ENCODE assay signal across 9 cellular contexts in the genomic region with DNA sequence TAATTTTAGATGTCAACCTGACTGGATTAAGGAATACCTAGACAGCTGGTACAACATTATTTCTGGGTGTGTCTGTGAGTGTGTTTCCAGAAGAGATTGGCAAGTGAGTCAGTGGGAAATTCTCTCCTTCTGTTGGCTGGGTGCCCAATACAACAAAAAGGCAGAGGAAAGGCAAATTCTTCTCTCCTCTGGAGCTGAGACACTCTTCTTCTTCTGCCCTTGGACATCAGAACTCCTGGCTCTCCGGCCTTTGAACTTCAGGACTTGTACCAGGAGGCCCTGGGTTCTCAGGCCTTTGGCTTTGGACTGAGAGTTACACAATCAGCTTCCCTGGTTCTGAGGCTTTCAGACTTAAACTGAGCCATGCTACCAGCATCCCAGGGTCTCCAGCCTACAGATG. TPM values are rescaled to one million over a fixed set of nuclear protein-coding genes. Genes with fewer than 3 reads are reported as not detected.
DNase-seq lines count a peak whose midpoint lies in the region; ATAC-seq, FAIRE-seq and TF ChIP-seq lines count a peak whose summit lies in the region.
"Had no signal": no experiment of that assay in that cellular context is flagged by ENCODE, and none has a peak within 500 bp of the region (broad histone marks: within the 10 kb centered on the region; RNA-seq: fewer than 3 reads in every experiment).

No MANE protein-coding gene starts in this region.

- H3K9ac ChIP-seq in PC-3 (ENCODE audit: low read length): no peak overlapping the region

- H3K36me3 ChIP-seq in PC-3 (ENCODE audit: low read depth, low read length): peaks cover 2% of the 10 kb centered on the region; the same call in 1 of the 2 replicates
- H3K36me3 ChIP-seq: pancreas had no signal

- CTCF ChIA-PET in PC-3 (lab: Charles Lee): no interaction called here
- CTCF ChIA-PET in activated naive CD4-positive, alpha-beta T cell treated with anti-CD3 and anti-CD28 coated beads for 36 hours (lab: Charles Lee): no interaction called here

- no peak for FAIRE-seq in GM12891 (lab: Jason Lieb, UNC)
- FAIRE-seq: frontal cortex, pancreas had no signal

- H3K27me3 Mint-ChIP-seq in activated naive CD4-positive, alpha-beta T cell treated with anti-CD3 and anti-CD28 coated beads for 36 hours (ENCODE audit: low read depth): no peaks in the 10 kb centered on the region

- no peaks in the 10 kb centered on the region for H4K20me1 ChIP-seq in PC-3 (ENCODE audit: low read length)

- H3K4me3 Mint-ChIP-seq in activated naive CD4-positive, alpha-beta T cell treated with anti-CD3 and anti-CD28 coated beads for 36 hours: no peak overlapping the region

- no peak for TF ChIP-seq POLR2A in GM12891 (IDR thresholded peaks at IDR 0.05; ENCODE audit: low read depth, low read length)

- TF ChIP-seq CTCF in PC-3 (conservative IDR thresholded peaks at IDR 0.05; ENCODE audit: low read depth, low read length): no peak

- H3K4me1 Mint-ChIP-seq in activated naive CD4-positive, alpha-beta T cell treated with anti-CD3 and anti-CD28 coated beads for 36 hours (ENCODE audit: low read depth): no peaks in the 10 kb centered on the region

- H3F3A ChIP-seq in PC-3 (ENCODE audit: low read length, unreplicated experiment): peaks cover 3% of the 10 kb centered on the region

- peak; percentile 79 for ATAC-seq in PC-3

- no peak overlapping the region for H3K27ac ChIP-seq in PC-3 (ENCODE audit: low read length)
- H3K27ac ChIP-seq: pancreas had no signal

- no peaks in the 10 kb centered on the region for H3K9me3 ChIP-seq in PC-3 (ENCODE audit: low read length)
- H3K9me3 ChIP-seq: pancreas had no signal

- peak; percentile 50 for DNase-seq in DMS 273 treated with DMSO at 0.1 percent for 48 hours (lab: John Stamatoyannopoulos, UW)
- DNase-seq in PC-3: peak; percentile 92
- peak; percentile 83 for DNase-seq in glomerular visceral epithelial cell (ENCODE audit: extremely low spot score)
- DNase-seq in GM12891 (ENCODE audit: insufficient read length, low spot score): no peak
- no peak for DNase-seq in activated naive CD4-positive, alpha-beta T cell treated with anti-CD3 and anti-CD28 coated beads for 36 hours
- no peak for DNase-seq in stimulated activated CD4-positive, alpha-beta T cell treated with anti-CD3 and anti-CD28 coated beads, Interleukin-12 subunit alpha, Interleukin-12 subunit beta, amount 100 ng/mL, for 4 hours
- DNase-seq: pancreas; stimulated activated naive CD4-positive, alpha-beta T cell had no signal

- no peaks in the 10 kb centered on the region for H3K27me3 ChIP-seq in PC-3 (ENCODE audit: low read length)
- H3K27me3 ChIP-seq: pancreas had no signal

- H3K4me3 ChIP-seq in PC-3 (ENCODE audit: low read length): no peak overlapping the region
- H3K4me3 ChIP-seq: pancreas had no signal

- POLR2A ChIA-PET in PC-3 (lab: Charles Lee; ENCODE audit: unreplicated experiment): no interaction called here

- no peaks in the 10 kb centered on the region for H3K9me2 ChIP-seq in PC-3 (replicated peaks; ENCODE audit: low read length)

- H3K4me2 ChIP-seq in PC-3 (ENCODE audit: low read length): peak overlapping the region; percentile 16

- no peak overlapping the region for H2AFZ ChIP-seq in PC-3 (ENCODE audit: low read length)

- H3K9me3 Mint-ChIP-seq in activated naive CD4-positive, alpha-beta T cell treated with anti-CD3 and anti-CD28 coated beads for 36 hours: no peaks in the 10 kb centered on the region

- peaks cover 14% of the 10 kb centered on the region for H3K4me1 ChIP-seq in PC-3 (ENCODE audit: insufficient read depth, low read length)
- H3K4me1 ChIP-seq: pancreas had no signal

- no TSS peak for BruUV-seq in PC-3 (replicated peaks; lab: Mats Ljungman, UMichigan)

- H3K27ac Mint-ChIP-seq in activated naive CD4-positive, alpha-beta T cell treated with anti-CD3 and anti-CD28 coated beads for 36 hours: no peak overlapping the region

- intact Hi-C loops in PC-3 (cut with micrococcal nuclease): no loop called here
- intact Hi-C loops in activated naive CD4-positive, alpha-beta T cell treated with anti-CD3 and anti-CD28 coated beads for 36 hours (cut with micrococcal nuclease): no loop called here

- peaks cover 14% of the 10 kb centered on the region for H3K36me3 Mint-ChIP-seq in activated naive CD4-positive, alpha-beta T cell treated with anti-CD3 and anti-CD28 coated beads for 36 hours (ENCODE audit: low read depth)

- no peaks in the 10 kb centered on the region for H3K79me2 ChIP-seq in PC-3 (ENCODE audit: low read length)

TF ChIP-seq in GM12891, 5 proteins besides CTCF, POLR2A, EP300 and RAD21:
- TF ChIP-seq TAF1 (IDR thresholded peaks at IDR 0.05; ENCODE audit: low read depth, low read length) (no peak), POU2F2 (IDR thresholded peaks at IDR 0.05; ENCODE audit: low read depth, low read length) (no peak), SPI1 (IDR thresholded peaks at IDR 0.05; ENCODE audit: low read depth, low read length) (no peak), POLR2AphosphoS5 (IDR thresholded peaks at IDR 0.05; ENCODE audit: low read depth, low read length) (no peak), PAX5 (IDR thresholded peaks at IDR 0.05; ENCODE audit: insufficient read depth, low read length, severe bottlenecking) (no peak)

RNA-seq across cellular contexts. Expression of gene BTN3A1, which starts 7.8 kb away (rescaled TPM):
- 4.5 and 5.4 TPM in 2 replicates for total RNA-seq in PC-3 (2014; rRNA removed)
- polyA plus RNA-seq in GM12891 (2012; ENCODE audit: low read depth, missing spikeins): 12.5 TPM
- 10 to 100 TPM; 37.6 to 40.0 TPM for total RNA-seq in activated naive CD4-positive, alpha-beta T cell treated with anti-CD3 and anti-CD28 coated beads for 36 hours

RNA-seq across cellular contexts. Expression of gene BTN2A2, which starts 11.4 kb away (rescaled TPM):
- total RNA-seq in PC-3 (2014; rRNA removed): 9.1 and 11.4 TPM in 2 replicates
- 21.7 TPM for polyA plus RNA-seq in GM12891 (2012; ENCODE audit: low read depth, missing spikeins)
- 10 to 100 TPM; 18.3 to 18.7 TPM for total RNA-seq in activated naive CD4-positive, alpha-beta T cell treated with anti-CD3 and anti-CD28 coated beads for 36 hours

RNA-seq across cellular contexts. Expression of gene BTN3A2, which starts 29.3 kb away (rescaled TPM):
- 2.4 and 5.4 TPM in 2 replicates for total RNA-seq in PC-3 (2014; rRNA removed)
- polyA plus RNA-seq in GM12891 (2012; ENCODE audit: low read depth, missing spikeins): 22.4 TPM
- total RNA-seq in activated naive CD4-positive, alpha-beta T cell treated with anti-CD3 and anti-CD28 coated beads for 36 hours: 10 to 100 TPM; 67.6 to 80.5 TPM

RNA-seq across cellular contexts. Expression of gene BTN3A3, which starts 46.0 kb away (rescaled TPM):
- 5.0 and 10.1 TPM in 2 replicates for total RNA-seq in PC-3 (2014; rRNA removed)
- 19.5 TPM for polyA plus RNA-seq in GM12891 (2012; ENCODE audit: low read depth, missing spikeins)
- 10 to 100 TPM; 40.4 to 40.8 TPM for total RNA-seq in activated naive CD4-positive, alpha-beta T cell treated with anti-CD3 and anti-CD28 coated beads for 36 hours

Comparison
In these comparisons a context has a peak if more than half of its experiments do, and no peak if none do; other contexts are left out.
1. DNase-seq: peak in DMS 273 treated with DMSO at 0.1 percent for 48 hours (single experiment), PC-3 (single experiment) and glomerular visceral epithelial cell (single experiment); none in GM12891 (single experiment), activated naive CD4-positive, alpha-beta T cell treated with anti-CD3 and anti-CD28 coated beads for 36 hours (single experiment) and stimulated activated CD4-positive, alpha-beta T cell treated with anti-CD3 and anti-CD28 coated beads, Interleukin-12 subunit alpha, Interleukin-12 subunit beta, amount 100 ng/mL, for 4 hours (single experiment).
2. RNA of gene BTN3A2, which starts 29.3 kb away (total RNA-seq): 67.6 to 80.5 TPM in activated naive CD4-positive, alpha-beta T cell treated with anti-CD3 and anti-CD28 coated beads for 36 hours; 2.4 to 5.4 TPM in PC-3; every median in the first group is over 10 times any median in the second.